Comparison of ENCODE assay signal across 8 cellular contexts in genomic region chr2:97663962-97664635, GRCh38. TPM values are rescaled to one million over a fixed set of nuclear protein-coding genes. Genes with fewer than 3 reads are reported as not detected.
A peak's percentile ranks its signal among the peaks of the same experiment; 100 is the strongest.
DNase-seq lines count a peak whose midpoint lies in the region; ATAC-seq and TF ChIP-seq lines count a peak whose summit lies in the region.

TSS of gene ACTR1B (minus strand) at chr2:97664044. CDS start at chr2:97663890, 154 bp downstream.

- H3K9me3 ChIP-seq in AG04450 (ENCODE audit: control insufficient read depth, insufficient read depth, low read length) = no peaks in the 10 kb centered on the region
- H3K9me3 ChIP-seq in breast epithelium = no peaks in the 10 kb centered on the region
- no peaks in the 10 kb centered on the region for H3K9me3 ChIP-seq in iPS-18c (ENCODE audit: control insufficient read depth, insufficient read depth, low read length)
- no peaks in the 10 kb centered on the region for H3K9me3 ChIP-seq in skeletal muscle tissue (ENCODE audit: control insufficient read depth in 3 of 3, low read length in 3 of 3)

- peak within 1 kb of the TSS; percentile 89 to 97 (median 93) for H3K9ac ChIP-seq in skeletal muscle tissue (ENCODE audit: low read depth in 1 of 3, low read length in 3 of 3)

- peaks cover 3 to 16% of the 10 kb centered on the region in 2 donors for H3K4me1 ChIP-seq in breast epithelium
- peaks cover 22 to 33% (median 30%) of the 10 kb centered on the region in 3 donors for H3K4me1 ChIP-seq in skeletal muscle tissue (ENCODE audit: control insufficient read depth in 3 of 3, insufficient read depth in 3 of 3, low read length in 3 of 3)

- H3K36me3 ChIP-seq in breast epithelium (peaks cover 2% of the 10 kb centered on the region), skeletal muscle tissue (ENCODE audit: control insufficient read depth in 3 of 3, insufficient read depth in 3 of 3, low read length in 3 of 3) (peaks cover 10 to 11% (median 11%) of the 10 kb centered on the region in 3 donors)

- CTCF ChIA-PET in AG04450 (lab: Charles Lee) = interaction anchor here (0.8 to 3.1 kb wide), 10 partner anchors 9 to 605 kb away, joined by 3 to 32 read pairs (median 8); partner anchors contain the start of genes ANKRD36B and COX5B

- TF ChIP-seq CTCF in AG04450 (IDR thresholded peaks at IDR 0.05; ENCODE audit: low read depth, low read length) (peak; percentile 68), VCaP (conservative IDR thresholded peaks at IDR 0.05) (peak; percentile 74), breast epithelium (IDR thresholded peaks at IDR 0.05) (peak; percentile 49 to 73 (median 54))

- peak; percentile 47 for TF ChIP-seq POLR2A in breast epithelium (IDR thresholded peaks at IDR 0.05)

- DNase-seq in AG04450 (ENCODE audit: low read depth, low spot score) (peak; percentile 95), NCI-H2196 treated with DMSO at 0.1 percent for 48 hours (lab: John Stamatoyannopoulos, UW; ENCODE audit: unreplicated experiment) (peak; percentile 99), breast epithelium (ENCODE audit: low spot score in 2 of 2) (peak; percentile 98 to 99)

- POLR2A ChIA-PET in AG04450 (lab: Yijun Ruan, JAX) = interaction anchor here (0.6 to 1.8 kb wide), 5 partner anchors 14 to 74 kb away, joined by 3 to 12 read pairs (median 4); partner anchors contain the start of gene COX5B

- H3K27me3 ChIP-seq in AG04450 (ENCODE audit: control insufficient read depth, insufficient read depth, low read length) = no peaks in the 10 kb centered on the region
- H3K27me3 ChIP-seq in breast epithelium = no peaks in the 10 kb centered on the region
- H3K27me3 ChIP-seq in skeletal muscle tissue (ENCODE audit: control insufficient read depth in 3 of 3, insufficient read depth in 3 of 3, low read length in 3 of 3) = no peaks in the 10 kb centered on the region

- peak; percentile 93 for ATAC-seq in GM18873 (IDR thresholded peaks at IDR 0.05; ENCODE audit: low FRiP score, unreplicated experiment)
- peak; percentile 83 for ATAC-seq in HG03139 (IDR thresholded peaks at IDR 0.05; ENCODE audit: unreplicated experiment)

- H3K27ac ChIP-seq in AG04450 (ENCODE audit: low read depth, low read length) = peak within 1 kb of the TSS; percentile 94
- peak within 1 kb of the TSS; percentile 95 for H3K27ac ChIP-seq in VCaP
- peak within 1 kb of the TSS; percentile 97 to 98 for H3K27ac ChIP-seq in breast epithelium
- peak within 1 kb of the TSS; percentile 94 for H3K27ac ChIP-seq in skeletal muscle tissue (ENCODE audit: low read depth, low read length)

- intact Hi-C loops in breast epithelium (cut with DNase I; ENCODE audit: low total_unique reads) = no loop called here

- H3K4me3 ChIP-seq in AG04450 (ENCODE audit: low read depth, low read length) = peak within 1 kb of the TSS; percentile 79
- H3K4me3 ChIP-seq in breast epithelium = peak within 1 kb of the TSS; percentile 73 to 81 (median 77)
- peak within 1 kb of the TSS; percentile 82 for H3K4me3 ChIP-seq in iPS-18c (ENCODE audit: insufficient read depth, low read depth, low read length)
- peak within 1 kb of the TSS; percentile 83 to 96 (median 93) for H3K4me3 ChIP-seq in skeletal muscle tissue (ENCODE audit: low read length in 3 of 3)

RNA-seq across cellular contexts. Expression of gene ACTR1B, which starts in this region (rescaled TPM):
- 26.4 and 37.6 TPM in 2 replicates for polyA plus RNA-seq in AG04450 (2011; rRNA removed)
- polyA minus RNA-seq in AG04450 (2011; rRNA and poly(A)+ RNA removed) = 34.8 and 53.3 TPM in 2 replicates
- total RNA-seq in breast epithelium (10 to 100 TPM; 59.6 to 74.6 (median 61.9) TPM), skeletal muscle tissue (30.3 TPM)

Comparison
In these comparisons a context has a peak if more than half of its experiments do, and no peak if none do; other contexts are left out.
1. Peak in every context shown above with its lines: DNase-seq, ATAC-seq, H3K4me3 ChIP-seq and H3K27ac ChIP-seq.